Comparison of ENCODE assay signal across 8 cellular contexts in the genomic region with DNA sequence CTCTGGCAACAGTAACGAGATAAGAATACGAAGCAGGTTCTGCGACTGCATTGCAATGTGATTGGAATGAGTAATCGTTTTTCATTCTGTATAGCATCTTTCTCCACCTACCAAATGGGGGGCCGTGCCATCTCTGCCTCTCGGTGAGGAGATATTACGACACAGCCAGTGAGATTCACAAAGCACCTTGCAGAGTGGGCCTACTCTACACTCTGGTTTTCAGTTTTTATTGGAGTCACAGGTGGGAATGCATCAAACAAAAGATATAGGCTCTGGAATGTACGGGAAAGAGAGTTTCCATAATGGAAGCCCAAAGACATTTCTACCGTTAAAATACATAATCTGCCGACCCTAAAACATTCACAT. TPM values are rescaled to one million over a fixed set of nuclear protein-coding genes. Genes with fewer than 3 reads are reported as not detected.
DNase-seq lines count a peak whose midpoint lies in the region; ATAC-seq, FAIRE-seq and TF ChIP-seq lines count a peak whose summit lies in the region.

No MANE protein-coding gene starts in this region.

- peaks cover 4% of the 10 kb centered on the region for H3K36me3 Mint-ChIP-seq in activated CD4-positive, alpha-beta memory T cell treated with anti-CD3 and anti-CD28 coated beads, Interleukin-2, amount 10 ng/mL, durations not matched to agents 7 days and 5 days (ENCODE audit: low read depth)
- no peaks in the 10 kb centered on the region for H3K36me3 Mint-ChIP-seq in progenitor cell of endocrine pancreas (ENCODE audit: insufficient read depth)

- peaks cover 3% of the 10 kb centered on the region for H3K27me3 Mint-ChIP-seq in activated CD4-positive, alpha-beta memory T cell treated with anti-CD3 and anti-CD28 coated beads, Interleukin-2, amount 10 ng/mL, durations not matched to agents 7 days and 5 days
- no peaks in the 10 kb centered on the region for H3K27me3 Mint-ChIP-seq in progenitor cell of endocrine pancreas

- peaks cover 31% of the 10 kb centered on the region for H3K4me1 Mint-ChIP-seq in activated CD4-positive, alpha-beta memory T cell treated with anti-CD3 and anti-CD28 coated beads, Interleukin-2, amount 10 ng/mL, durations not matched to agents 7 days and 5 days
- H3K4me1 Mint-ChIP-seq in progenitor cell of endocrine pancreas (ENCODE audit: low read depth): peaks cover 19% of the 10 kb centered on the region

- ATAC-seq in HG02884 (IDR thresholded peaks at IDR 0.05; ENCODE audit: unreplicated experiment): no peak

- H3K27ac Mint-ChIP-seq in activated CD4-positive, alpha-beta memory T cell treated with anti-CD3 and anti-CD28 coated beads, Interleukin-2, amount 10 ng/mL, durations not matched to agents 7 days and 5 days: peak overlapping the region; percentile 87
- peak overlapping the region; percentile 90 for H3K27ac Mint-ChIP-seq in progenitor cell of endocrine pancreas

- peak overlapping the region; percentile 51 for H3K4me3 ChIP-seq in fibroblast of the aortic adventitia (ENCODE audit: low read depth, low read length)

- H3K9me3 Mint-ChIP-seq in activated CD4-positive, alpha-beta memory T cell treated with anti-CD3 and anti-CD28 coated beads, Interleukin-2, amount 10 ng/mL, durations not matched to agents 7 days and 5 days: no peaks in the 10 kb centered on the region
- no peaks in the 10 kb centered on the region for H3K9me3 Mint-ChIP-seq in progenitor cell of endocrine pancreas (ENCODE audit: low read depth)

- intact Hi-C loops in posterior vena cava (cut with DNase I): no loop called here

- TF ChIP-seq CTCF in fibroblast of the aortic adventitia (IDR thresholded peaks at IDR 0.05; ENCODE audit: insufficient read depth, low read length) (no peak), progenitor cell of endocrine pancreas (IDR thresholded peaks at IDR 0.05; ENCODE audit: unreplicated experiment) (no peak)

- DNase-seq in DMS79 treated with DMSO at 0.1 percent for 48 hours (lab: John Stamatoyannopoulos, UW) (peak; percentile 90), HTR-8/SVneo (ENCODE audit: insufficient read length, low spot score) (peak; percentile 27), fibroblast of the aortic adventitia (ENCODE audit: low read depth) (no peak), progenitor cell of endocrine pancreas (ENCODE audit: low spot score, unreplicated experiment) (no peak), GDM1 (lab: John Stamatoyannopoulos, UW) (no peak), posterior vena cava (ENCODE audit: low spot score) (no peak)
- DNase-seq in activated CD4-positive, alpha-beta memory T cell treated with anti-CD3 and anti-CD28 coated beads, Interleukin-2, amount 10 ng/mL, durations not matched to agents 7 days and 5 days: peak; percentile 24

- H3K4me3 Mint-ChIP-seq in activated CD4-positive, alpha-beta memory T cell treated with anti-CD3 and anti-CD28 coated beads, Interleukin-2, amount 10 ng/mL, durations not matched to agents 7 days and 5 days: peak overlapping the region; percentile 81
- H3K4me3 Mint-ChIP-seq in progenitor cell of endocrine pancreas (ENCODE audit: low read depth): peak overlapping the region; percentile 91

- no peak for FAIRE-seq in HTR-8/SVneo (lab: Jason Lieb, UNC)

- POLR2A ChIA-PET in activated CD4-positive, alpha-beta memory T cell treated with anti-CD3 and anti-CD28 coated beads, Interleukin-2, amount 10 ng/mL, durations not matched to agents 7 days and 5 days (lab: Charles Lee): interaction anchor here (1.3 to 4.1 kb wide), 6 partner anchors 7 to 145 kb away, joined by 3 to 54 read pairs (median 7); a partner anchor contains a TSS

- CTCF ChIA-PET in activated CD4-positive, alpha-beta memory T cell treated with anti-CD3 and anti-CD28 coated beads, Interleukin-2, amount 10 ng/mL, durations not matched to agents 7 days and 5 days (lab: Charles Lee): interaction anchor here (0.8 to 3.7 kb wide), 5 partner anchors 11 to 87 kb away, joined by 3 to 45 read pairs (median 4); a partner anchor contains a TSS

RNA-seq across cellular contexts. Expression of a gene that starts 0.5 kb away (rescaled TPM):
- total RNA-seq in activated CD4-positive, alpha-beta memory T cell treated with anti-CD3 and anti-CD28 coated beads, Interleukin-2, amount 10 ng/mL, durations not matched to agents 7 days and 5 days: 10 to 100 TPM; 68.2 to 75.6 TPM
- total RNA-seq in fibroblast of the aortic adventitia (ENCODE audit: low replicate concordance): 151 and 168 TPM in 2 replicates
- total RNA-seq in progenitor cell of endocrine pancreas: 151 and 159 TPM in 2 replicates
- 10 to 100 TPM; 80.3 to 88.4 TPM for total RNA-seq in posterior vena cava

RNA-seq across cellular contexts. Expression of a gene that starts 9.6 kb away (rescaled TPM):
- 10 to 100 TPM; 33.0 to 33.2 TPM for total RNA-seq in activated CD4-positive, alpha-beta memory T cell treated with anti-CD3 and anti-CD28 coated beads, Interleukin-2, amount 10 ng/mL, durations not matched to agents 7 days and 5 days
- total RNA-seq in fibroblast of the aortic adventitia (ENCODE audit: low replicate concordance): 298 and 320 TPM in 2 replicates
- 9.4 and 11.7 TPM in 2 replicates for total RNA-seq in progenitor cell of endocrine pancreas
- total RNA-seq in posterior vena cava: 100 to 1,000 TPM; 208 to 264 TPM

Comparison
In these comparisons a context has a peak if more than half of its experiments do, and no peak if none do; other contexts are left out.
1. DNase-seq: peak in DMS79 treated with DMSO at 0.1 percent for 48 hours (single experiment), HTR-8/SVneo (single experiment) and activated CD4-positive, alpha-beta memory T cell treated with anti-CD3 and anti-CD28 coated beads, Interleukin-2, amount 10 ng/mL, durations not matched to agents 7 days and 5 days (single experiment); none in fibroblast of the aortic adventitia (single experiment), progenitor cell of endocrine pancreas (single experiment), GDM1 (single experiment) and posterior vena cava (single experiment).